In the genomic region with DNA sequence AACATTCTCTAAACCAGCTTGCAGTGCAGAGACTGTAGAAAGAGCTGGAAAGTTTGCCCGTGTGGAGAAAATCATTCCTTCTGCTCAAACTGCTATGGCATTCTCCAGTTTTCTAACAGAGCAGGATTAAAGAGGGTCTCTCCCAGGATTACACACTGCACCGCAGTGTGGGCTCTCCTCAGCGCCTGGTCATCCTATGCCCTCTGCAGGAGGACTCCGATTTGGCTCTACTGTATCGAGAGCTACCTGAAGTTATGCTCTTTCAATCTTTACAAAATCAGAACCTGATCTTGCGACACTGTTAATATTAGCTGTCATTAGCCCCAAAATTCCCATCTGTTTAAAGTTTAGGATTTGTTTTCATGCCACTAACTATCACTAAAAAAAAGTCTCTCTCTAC, we compare ENCODE assay signal across 1 cellular context.
TF ChIP-seq lines count a peak whose summit lies in the region.

No MANE protein-coding gene starts in this region.

TF ChIP-seq in Ishikawa, 13 proteins besides CTCF, POLR2A, EP300 and RAD21:
- TF ChIP-seq, protein P1, sequence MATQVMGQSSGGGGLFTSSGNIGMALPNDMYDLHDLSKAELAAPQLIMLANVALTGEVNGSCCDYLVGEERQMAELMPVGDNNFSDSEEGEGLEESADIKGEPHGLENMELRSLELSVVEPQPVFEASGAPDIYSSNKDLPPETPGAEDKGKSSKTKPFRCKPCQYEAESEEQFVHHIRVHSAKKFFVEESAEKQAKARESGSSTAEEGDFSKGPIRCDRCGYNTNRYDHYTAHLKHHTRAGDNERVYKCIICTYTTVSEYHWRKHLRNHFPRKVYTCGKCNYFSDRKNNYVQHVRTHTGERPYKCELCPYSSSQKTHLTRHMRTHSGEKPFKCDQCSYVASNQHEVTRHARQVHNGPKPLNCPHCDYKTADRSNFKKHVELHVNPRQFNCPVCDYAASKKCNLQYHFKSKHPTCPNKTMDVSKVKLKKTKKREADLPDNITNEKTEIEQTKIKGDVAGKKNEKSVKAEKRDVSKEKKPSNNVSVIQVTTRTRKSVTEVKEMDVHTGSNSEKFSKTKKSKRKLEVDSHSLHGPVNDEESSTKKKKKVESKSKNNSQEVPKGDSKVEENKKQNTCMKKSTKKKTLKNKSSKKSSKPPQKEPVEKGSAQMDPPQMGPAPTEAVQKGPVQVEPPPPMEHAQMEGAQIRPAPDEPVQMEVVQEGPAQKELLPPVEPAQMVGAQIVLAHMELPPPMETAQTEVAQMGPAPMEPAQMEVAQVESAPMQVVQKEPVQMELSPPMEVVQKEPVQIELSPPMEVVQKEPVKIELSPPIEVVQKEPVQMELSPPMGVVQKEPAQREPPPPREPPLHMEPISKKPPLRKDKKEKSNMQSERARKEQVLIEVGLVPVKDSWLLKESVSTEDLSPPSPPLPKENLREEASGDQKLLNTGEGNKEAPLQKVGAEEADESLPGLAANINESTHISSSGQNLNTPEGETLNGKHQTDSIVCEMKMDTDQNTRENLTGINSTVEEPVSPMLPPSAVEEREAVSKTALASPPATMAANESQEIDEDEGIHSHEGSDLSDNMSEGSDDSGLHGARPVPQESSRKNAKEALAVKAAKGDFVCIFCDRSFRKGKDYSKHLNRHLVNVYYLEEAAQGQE (IDR thresholded peaks at IDR 0.05; ENCODE audit: low read depth): no peak
- TF ChIP-seq, protein P2, sequence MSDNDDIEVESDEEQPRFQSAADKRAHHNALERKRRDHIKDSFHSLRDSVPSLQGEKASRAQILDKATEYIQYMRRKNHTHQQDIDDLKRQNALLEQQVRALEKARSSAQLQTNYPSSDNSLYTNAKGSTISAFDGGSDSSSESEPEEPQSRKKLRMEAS (IDR thresholded peaks at IDR 0.05): no peak
- TF ChIP-seq EGR1 (IDR thresholded peaks at IDR 0.05): no peak
- no peak for TF ChIP-seq ZBTB7A (IDR thresholded peaks at IDR 0.05; ENCODE audit: low read depth)
- no peak for TF ChIP-seq NFIC (IDR thresholded peaks at IDR 0.05)
- no peak for TF ChIP-seq CEBPB (IDR thresholded peaks at IDR 0.05)
- TF ChIP-seq TCF12 (IDR thresholded peaks at IDR 0.05; ENCODE audit: low read depth): no peak
- no peak for TF ChIP-seq TEAD4 (IDR thresholded peaks at IDR 0.05)
- TF ChIP-seq CREB1 (IDR thresholded peaks at IDR 0.05; ENCODE audit: low read depth): no peak
- no peak for TF ChIP-seq USF1 (IDR thresholded peaks at IDR 0.05)
